ENCODE assay signal across 16 cellular contexts in the genomic region with DNA sequence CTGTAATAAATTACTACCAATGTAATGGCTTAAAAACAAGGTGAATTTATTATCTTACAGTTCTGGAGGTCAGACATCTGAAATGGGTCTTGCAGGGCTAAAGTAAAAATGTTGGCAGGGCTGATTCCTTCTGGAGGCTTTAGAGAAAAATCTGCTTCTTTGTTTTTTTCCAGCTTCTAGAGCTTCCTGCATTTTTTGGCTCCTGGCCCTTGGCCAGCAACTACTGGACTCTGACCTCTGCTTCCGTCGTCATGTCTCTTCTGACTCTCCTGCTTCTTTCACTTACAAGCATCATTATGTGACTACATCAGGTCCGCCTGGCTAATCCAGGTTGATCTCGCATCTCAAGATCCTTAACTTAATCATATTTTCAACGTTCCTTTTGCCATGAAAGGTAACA.
DNase-seq lines count a peak whose midpoint lies in the region; ATAC-seq and TF ChIP-seq lines count a peak whose summit lies in the region.
"Had no signal": no experiment of that assay in that cellular context is flagged by ENCODE, and none has a peak within 500 bp of the region (broad histone marks: within the 10 kb centered on the region; RNA-seq: fewer than 3 reads in every experiment).

No MANE protein-coding gene starts in this region.

- CTCF ChIA-PET in CD4-positive, alpha-beta memory T cell (lab: Charles Lee; ENCODE audit: partially characterized antibody): interaction anchor here (2.3 kb wide), 1 partner anchor 20 kb away, joined by 6 read pairs; no protein-coding TSS in a partner anchor

- H3K9me3 Mint-ChIP-seq in CD4-positive, alpha-beta memory T cell: peaks cover 0 to 2% (median 0%) of the 10 kb centered on the region in 8 donors
- H3K9me3 Mint-ChIP-seq: activated CD4-positive, alpha-beta T cell treated with anti-CD3 and anti-CD28 coated beads, Interleukin-2, amount 10 ng/mL, durations not matched to agents 24 days and 14 days had no signal

- H3K36me3 Mint-ChIP-seq in CD4-positive, alpha-beta memory T cell: no peaks in the 10 kb centered on the region
- H3K36me3 Mint-ChIP-seq: IgD-negative memory B cell had no signal

- WGBS in right lobe of liver (ENCODE audit: insufficient coverage, low coverage, low lambda C conversion rate, missing lambda C conversion rate): 41% methylated on average over 5 of the region's 5 CpGs

- no peak for TF ChIP-seq POLR2A in right lobe of liver (IDR thresholded peaks at IDR 0.05)
- TF ChIP-seq POLR2A in uterus (IDR thresholded peaks at IDR 0.05): no peak

- no peak overlapping the region for H3K4me3 Mint-ChIP-seq in CD4-positive, alpha-beta memory T cell
- H3K4me3 Mint-ChIP-seq: activated CD4-positive, alpha-beta T cell treated with anti-CD3 and anti-CD28 coated beads, Interleukin-2, amount 10 ng/mL, durations not matched to agents 24 days and 14 days; IgD-negative memory B cell had no signal

- no peak for ATAC-seq in Right ventricle myocardium inferior
- peak; percentile 56 to 74 (median 64) for ATAC-seq in right lobe of liver
- ATAC-seq: left lung had no signal

- POLR2A ChIA-PET in CD4-positive, alpha-beta memory T cell (lab: Charles Lee; ENCODE audit: partially characterized antibody): no interaction called here

- H3K9me3 ChIP-seq in right lobe of liver (no peaks in the 10 kb centered on the region), uterus (no peaks in the 10 kb centered on the region)
- H3K9me3 ChIP-seq in CD4-positive, alpha-beta memory T cell (ENCODE audit: control insufficient read depth in 1 of 2, low read length in 2 of 2): no peaks in the 10 kb centered on the region
- H3K9me3 ChIP-seq: Caco-2, left lung had no signal

- H3K4me1 Mint-ChIP-seq in CD4-positive, alpha-beta memory T cell: no peaks in the 10 kb centered on the region
- H3K4me1 Mint-ChIP-seq: activated CD4-positive, alpha-beta T cell treated with anti-CD3 and anti-CD28 coated beads, Interleukin-2, amount 10 ng/mL, durations not matched to agents 24 days and 14 days; IgD-negative memory B cell had no signal

- no peak overlapping the region for H3K4me3 ChIP-seq in epithelial cell of proximal tubule (ENCODE audit: low read depth, low read length)
- H3K4me3 ChIP-seq in right lobe of liver: no peak overlapping the region
- H3K4me3 ChIP-seq in uterus: no peak overlapping the region
- H3K4me3 ChIP-seq in CD4-positive, alpha-beta memory T cell (ENCODE audit: low read length in 2 of 2): no peak overlapping the region
- H3K4me3 ChIP-seq: left lung had no signal

- no peaks in the 10 kb centered on the region for H3K4me1 ChIP-seq in right lobe of liver
- H3K4me1 ChIP-seq in uterus: no peaks in the 10 kb centered on the region
- H3K4me1 ChIP-seq in CD4-positive, alpha-beta memory T cell (ENCODE audit: insufficient read depth, low read length): no peaks in the 10 kb centered on the region
- H3K4me1 ChIP-seq: Caco-2, left lung had no signal

- H3K27ac ChIP-seq in right lobe of liver (no peak overlapping the region), uterus (no peak overlapping the region)
- no peak overlapping the region for H3K27ac ChIP-seq in CD4-positive, alpha-beta memory T cell (ENCODE audit: low read depth, low read length)
- H3K27ac ChIP-seq: left lung had no signal

- TF ChIP-seq CTCF in epithelial cell of proximal tubule (conservative IDR thresholded peaks at IDR 0.05; ENCODE audit: low read depth, low read length) (no peak), right lobe of liver (IDR thresholded peaks at IDR 0.05) (no peak), uterus (IDR thresholded peaks at IDR 0.05) (no peak)

- no peaks in the 10 kb centered on the region for H3K27me3 ChIP-seq in right lobe of liver
- H3K27me3 ChIP-seq in uterus: no peaks in the 10 kb centered on the region
- H3K27me3 ChIP-seq in CD4-positive, alpha-beta memory T cell (ENCODE audit: insufficient read depth, low read length): no peaks in the 10 kb centered on the region
- H3K27me3 ChIP-seq: left lung had no signal

- H3K27ac Mint-ChIP-seq in CD4-positive, alpha-beta memory T cell: no peak overlapping the region
- H3K27ac Mint-ChIP-seq: activated CD4-positive, alpha-beta T cell treated with anti-CD3 and anti-CD28 coated beads, Interleukin-2, amount 10 ng/mL, durations not matched to agents 24 days and 14 days; IgD-negative memory B cell had no signal

- H3K36me3 ChIP-seq in right lobe of liver (no peaks in the 10 kb centered on the region), uterus (no peaks in the 10 kb centered on the region)
- no peaks in the 10 kb centered on the region for H3K36me3 ChIP-seq in CD4-positive, alpha-beta memory T cell (ENCODE audit: insufficient read depth, low read length)
- H3K36me3 ChIP-seq: left lung had no signal

- peak; percentile 53 for DNase-seq in Right ventricle myocardium inferior (ENCODE audit: missing footprints)
- no peak for DNase-seq in cardiac septum (ENCODE audit: low spot score)
- DNase-seq in epithelial cell of proximal tubule (ENCODE audit: low read depth): peak; percentile 27
- DNase-seq in right lobe of liver: peak; percentile 49 to 58 (median 51)
- peak; percentile 25 to 75 for DNase-seq in uterus
- DNase-seq in DMS114 treated with DMSO at 0.1 percent for 48 hours (lab: John Stamatoyannopoulos, UW; ENCODE audit: unreplicated experiment): no peak
- no peak for DNase-seq in activated CD4-positive, alpha-beta T cell treated with anti-CD3 and anti-CD28 coated beads for 4 hours
- no peak for DNase-seq in CD4-positive, alpha-beta memory T cell
- DNase-seq: activated CD4-positive, alpha-beta T cell treated with anti-CD3 and anti-CD28 coated beads, Interleukin-2, amount 10 ng/mL, durations not matched to agents 24 days and 14 days; aorta; Caco-2; effector memory CD4-positive, alpha-beta T cell; left lung; NCI-H1436; T-helper 2 cell had no signal

- intact Hi-C loops in Right ventricle myocardium inferior (cut with DNase I) (no loop called here), cardiac septum (cut with DNase I) (no loop called here), right lobe of liver (cut with DNase I) (no loop called here), uterus (cut with DNase I; ENCODE audit: low total_unique reads) (no loop called here)
- intact Hi-C loops in CD4-positive, alpha-beta memory T cell (cut with micrococcal nuclease): no loop called here

- peaks cover 9 to 10% of the 10 kb centered on the region in 2 donors for H3K27me3 Mint-ChIP-seq in CD4-positive, alpha-beta memory T cell

Comparison
In these comparisons a context has a peak if more than half of its experiments do, and no peak if none do; other contexts are left out.
1. DNase-seq: peak in Right ventricle myocardium inferior (single experiment), epithelial cell of proximal tubule (single experiment), right lobe of liver (3 of 3) and uterus (2 of 2); none in cardiac septum (single experiment), DMS114 treated with DMSO at 0.1 percent for 48 hours (single experiment), activated CD4-positive, alpha-beta T cell treated with anti-CD3 and anti-CD28 coated beads for 4 hours (0 of 2) and CD4-positive, alpha-beta memory T cell (0 of 5).